Comparison of ENCODE assay signal across 7 cellular contexts in the genomic region with DNA sequence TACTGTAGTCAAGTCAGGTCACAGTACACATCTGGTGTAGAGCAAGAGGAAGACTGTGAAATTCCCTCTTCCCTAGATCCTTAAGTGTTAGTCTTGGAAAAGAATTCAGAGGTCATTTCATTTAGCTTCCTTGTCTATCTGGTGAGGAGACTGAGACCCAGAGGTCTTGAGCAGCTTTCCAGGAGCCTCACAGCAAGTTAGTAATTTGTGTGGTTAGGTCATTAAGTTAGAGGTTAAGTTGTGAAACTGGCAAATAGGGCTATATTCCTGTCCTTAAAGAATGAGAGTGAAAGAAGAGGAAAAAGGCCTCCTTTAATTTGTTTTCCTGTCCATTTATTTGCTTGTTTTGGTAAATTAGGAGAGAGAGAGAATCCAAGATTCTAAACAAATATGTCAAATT.
"Had no signal": no experiment of that assay in that cellular context is flagged by ENCODE, and none has a peak within 500 bp of the region (broad histone marks: within the 10 kb centered on the region; RNA-seq: fewer than 3 reads in every experiment).

No MANE protein-coding gene starts in this region.

- H3K9me3 ChIP-seq: heart right ventricle, left ventricle myocardium inferior had no signal

- ATAC-seq: heart right ventricle had no signal

- H3K27ac ChIP-seq: heart right ventricle, left ventricle myocardium inferior, skin epidermis had no signal

- H3K4me1 ChIP-seq: heart right ventricle, left ventricle myocardium inferior had no signal

- H3K4me3 ChIP-seq: heart right ventricle, left ventricle myocardium inferior, skin epidermis had no signal

- DNase-seq: activated B cell treated with CpG ODN at 0.5 μM for 24 hours; activated naive CD4-positive, alpha-beta T cell treated with Interleukin-2 at 50 U/mL for 16 hours; effector memory CD4-positive, alpha-beta T cell; heart right ventricle; left ventricle myocardium inferior; mesendoderm had no signal

- H3K36me3 ChIP-seq: heart right ventricle, left ventricle myocardium inferior had no signal
